1 cellular context compared by ENCODE assay signal in genomic region chr7:50791921-50792341, GRCh38.
TF ChIP-seq lines count a peak whose summit lies in the region.

No MANE protein-coding gene starts in this region.

TF ChIP-seq in HEK293, 187 proteins besides CTCF, POLR2A, EP300 and RAD21 (continued from another document):
- no peak for TF ChIP-seq ZBTB21 (tag by site-specific recombination; IDR thresholded peaks at IDR 0.05)
